Comparison of ENCODE assay signal across 1 cellular context in the genomic region with DNA sequence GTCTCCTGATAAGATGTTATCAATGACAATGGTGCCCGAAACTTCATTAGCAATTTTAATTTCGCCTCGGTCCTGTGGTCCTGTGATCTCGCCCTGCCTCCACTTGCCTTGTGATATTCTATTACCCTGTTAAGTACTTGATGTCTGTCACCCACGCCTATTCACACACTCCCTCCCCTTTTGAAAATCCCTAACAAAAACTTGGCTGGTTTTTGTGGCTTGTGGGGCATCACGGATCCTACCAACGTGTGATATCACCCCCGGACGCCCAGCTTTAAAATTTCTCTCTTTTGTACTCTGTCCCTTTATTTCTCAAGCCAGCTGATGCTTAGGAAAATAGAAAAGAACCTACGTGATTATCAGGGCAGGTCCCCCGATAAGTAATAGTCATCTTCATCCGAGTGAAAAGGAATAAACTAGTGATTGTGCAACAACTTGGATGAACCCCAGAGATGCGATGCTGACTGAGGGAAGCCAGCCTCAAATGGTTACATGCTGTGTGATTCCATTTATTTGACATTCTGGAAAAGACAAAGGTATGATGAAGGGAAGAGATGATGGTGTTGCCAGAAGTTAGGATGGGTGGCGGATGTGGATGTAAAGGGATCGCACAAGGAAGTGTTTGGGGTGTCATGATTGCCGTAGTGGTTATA.
TF ChIP-seq lines count a peak whose summit lies in the region.

No MANE protein-coding gene starts in this region.

TF ChIP-seq in IMR-90, 13 proteins besides CTCF, POLR2A, EP300 and RAD21:
- TF ChIP-seq CEBPB (IDR thresholded peaks at IDR 0.05; ENCODE audit: low read depth, low read length), result peak; percentile 85
TF ChIP-seq in IMR-90: peak in this region for 1; not testable (repeated sequence) for 12.
